Comparison of ENCODE assay signal across 20 cellular contexts in the genomic region with DNA sequence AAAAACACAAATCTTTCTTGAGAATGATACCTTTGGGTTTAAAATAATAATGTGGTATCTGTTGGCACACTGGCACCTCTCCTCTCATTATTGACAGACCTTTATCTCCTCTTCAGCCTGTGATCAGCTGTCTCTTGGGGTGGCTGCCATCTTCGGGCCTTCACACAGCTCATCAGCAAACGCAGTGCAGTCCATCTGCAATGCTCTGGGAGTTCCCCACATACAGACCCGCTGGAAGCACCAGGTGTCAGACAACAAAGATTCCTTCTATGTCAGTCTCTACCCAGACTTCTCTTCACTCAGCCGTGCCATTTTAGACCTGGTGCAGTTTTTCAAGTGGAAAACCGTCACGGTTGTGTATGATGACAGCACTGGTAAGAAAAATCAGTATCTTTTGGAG.
DNase-seq lines count a peak whose midpoint lies in the region; ATAC-seq and TF ChIP-seq lines count a peak whose summit lies in the region.
"Had no signal": no experiment of that assay in that cellular context is flagged by ENCODE, and none has a peak within 500 bp of the region (broad histone marks: within the 10 kb centered on the region; RNA-seq: fewer than 3 reads in every experiment).

No MANE protein-coding gene starts in this region.

- H3K9me3 ChIP-seq in right atrium auricular region = no peaks in the 10 kb centered on the region
- H3K9me3 ChIP-seq: body of pancreas, neutrophil, transverse colon had no signal

- no peak for ATAC-seq in HG03460 (IDR thresholded peaks at IDR 0.05; ENCODE audit: unreplicated experiment)
- no peak for ATAC-seq in HG02571 (IDR thresholded peaks at IDR 0.05; ENCODE audit: unreplicated experiment)
- ATAC-seq in HG03135 (IDR thresholded peaks at IDR 0.05; ENCODE audit: unreplicated experiment) = no peak
- ATAC-seq: activated T-helper 17 cell treated with anti-CD3 and anti-CD28 coated beads, Interleukin-2, amount 50 U/mL, for 72 hours; body of pancreas; HCT116 had no signal

- H3K27me3 ChIP-seq in right atrium auricular region = no peaks in the 10 kb centered on the region
- H3K27me3 ChIP-seq: body of pancreas, neutrophil, transverse colon had no signal

- H3K4me1 ChIP-seq in right atrium auricular region = no peaks in the 10 kb centered on the region
- H3K4me1 ChIP-seq: body of pancreas, transverse colon had no signal

- no peaks in the 10 kb centered on the region for H3K36me3 ChIP-seq in right atrium auricular region
- H3K36me3 ChIP-seq: neutrophil, transverse colon had no signal

- no peak for TF ChIP-seq CTCF in right atrium auricular region (IDR thresholded peaks at IDR 0.05)

- no peak overlapping the region for H3K4me3 ChIP-seq in right atrium auricular region
- H3K4me3 ChIP-seq: body of pancreas, coronary artery, transverse colon had no signal

- no peak overlapping the region for H3K27ac ChIP-seq in right atrium auricular region
- H3K27ac ChIP-seq: body of pancreas, coronary artery, neutrophil, transverse colon had no signal

- DNase-seq in Ammon's horn (ENCODE audit: low spot score) (peak; percentile 24), NCI-H1092 treated with DMSO at 0.1 percent for 48 hours (lab: John Stamatoyannopoulos, UW) (peak; percentile 60), NCI-H446 treated with DMSO at 0.1 percent for 48 hours (lab: John Stamatoyannopoulos, UW) (peak; percentile 58), islet precursor cell (peak; percentile 50), right atrium auricular region (ENCODE audit: low spot score) (no peak)
- DNase-seq: ACHN; activated CD4-positive, CD25-positive, alpha-beta regulatory T cell treated with anti-CD3 and anti-CD28 coated beads, Interleukin-2, amount 50 U/mL, for 72 hours; activated naive CD8-positive, alpha-beta T cell treated with anti-CD3 and anti-CD28 coated beads, Interleukin-2, amount 10 ng/mL, durations not matched to agents 7 days and 5 days; body of pancreas; hippocampal formation; Kasumi-1; stimulated activated CD4-positive, alpha-beta T cell treated with anti-CD3 and anti-CD28 coated beads, Interleukin-1b, Interleukin-23, amount 100 ng/mL, for 48 hours; transverse colon had no signal
